Comparison of ENCODE assay signal across 19 cellular contexts in genomic region chr20:48069626-48070025, GRCh38.
A peak's percentile ranks its signal among the peaks of the same experiment; 100 is the strongest.
DNase-seq lines count a peak whose midpoint lies in the region; ATAC-seq and TF ChIP-seq lines count a peak whose summit lies in the region.
"Had no signal": no experiment of that assay in that cellular context is flagged by ENCODE, and none has a peak within 500 bp of the region (broad histone marks: within the 10 kb centered on the region; RNA-seq: fewer than 3 reads in every experiment).

No MANE protein-coding gene starts in this region.

- no peak for TF ChIP-seq CTCF in glutamatergic neuron (IDR thresholded peaks at IDR 0.05; ENCODE audit: partially characterized antibody, unreplicated experiment)

- peak overlapping the region; percentile 14 for H3K27ac Mint-ChIP-seq in glutamatergic neuron (ENCODE audit: unreplicated experiment)
- H3K27ac Mint-ChIP-seq: B cell; CD8-positive, alpha-beta T cell had no signal

- peaks cover 9% of the 10 kb centered on the region for H3K4me1 Mint-ChIP-seq in glutamatergic neuron (ENCODE audit: low read depth, unreplicated experiment)

- DNase-seq in NCI-H1694 treated with DMSO at 0.1 percent for 48 hours (lab: John Stamatoyannopoulos, UW): peak; percentile 71
- peak; percentile 28 for DNase-seq in NCI-H82 treated with DMSO at 0.1 percent for 48 hours (lab: John Stamatoyannopoulos, UW; ENCODE audit: unreplicated experiment)
- DNase-seq in glutamatergic neuron: no peak
- no peak for DNase-seq in head of caudate nucleus
- no peak for DNase-seq in stimulated activated CD4-positive, alpha-beta T cell treated with anti-CD3 and anti-CD28 coated beads, Interleukin-4, amount 100 ng/mL, for 24 hours
- DNase-seq in DMS79 treated with DMSO at 0.1 percent for 48 hours (lab: John Stamatoyannopoulos, UW): no peak
- DNase-seq: Caco-2; CD8-positive, alpha-beta T cell; HCEC 1CT; KBM-7; MG63; NCI-H2081; NCI-H345; NCI-H510A treated with DMSO at 0.1 percent for 48 hours; NCI-H774; PC-3; T-helper 2 cell had no signal

- peaks cover 2% of the 10 kb centered on the region for H3K9me3 Mint-ChIP-seq in glutamatergic neuron (ENCODE audit: unreplicated experiment)

- intact Hi-C loops in head of caudate nucleus (cut with DNase I): no loop called here

- no peak overlapping the region for H3K4me3 Mint-ChIP-seq in glutamatergic neuron (ENCODE audit: unreplicated experiment)
- H3K4me3 Mint-ChIP-seq: B cell; CD8-positive, alpha-beta T cell had no signal

- no peak for ATAC-seq in GM19324 (IDR thresholded peaks at IDR 0.05; ENCODE audit: low FRiP score, unreplicated experiment)
- ATAC-seq: CD8-positive, alpha-beta T cell; PC-3 had no signal

- H3K27me3 Mint-ChIP-seq in glutamatergic neuron (ENCODE audit: unreplicated experiment): peaks cover 2% of the 10 kb centered on the region

- H3K36me3 Mint-ChIP-seq in glutamatergic neuron (ENCODE audit: unreplicated experiment): no peaks in the 10 kb centered on the region
- H3K36me3 Mint-ChIP-seq: CD8-positive, alpha-beta T cell had no signal

Comparison
In these comparisons a context has a peak if more than half of its experiments do, and no peak if none do; other contexts are left out.
1. DNase-seq: peak in NCI-H1694 treated with DMSO at 0.1 percent for 48 hours (single experiment) and NCI-H82 treated with DMSO at 0.1 percent for 48 hours (single experiment); none in glutamatergic neuron (single experiment), head of caudate nucleus (0 of 42), stimulated activated CD4-positive, alpha-beta T cell treated with anti-CD3 and anti-CD28 coated beads, Interleukin-4, amount 100 ng/mL, for 24 hours (single experiment) and DMS79 treated with DMSO at 0.1 percent for 48 hours (single experiment).